ENCODE assay signal across 20 cellular contexts in the genomic region with DNA sequence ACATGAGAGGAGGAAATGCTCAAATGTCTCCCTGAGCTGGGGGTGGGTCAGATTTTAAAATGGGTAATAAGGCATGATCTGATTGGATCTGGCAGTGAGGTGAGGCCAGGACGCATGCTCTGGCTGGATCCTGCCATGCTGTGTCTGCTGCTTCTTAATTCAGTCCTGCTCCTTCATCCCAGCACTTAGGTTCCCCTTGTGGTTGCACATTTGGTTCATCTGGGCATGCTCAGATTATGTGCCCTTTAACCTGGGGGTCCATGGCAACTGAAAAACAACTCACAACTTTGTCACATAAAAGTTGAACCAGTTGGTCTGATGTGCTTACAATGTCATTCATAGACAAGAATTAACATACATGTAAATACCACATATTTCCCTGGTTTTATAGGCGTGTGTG.
"Had no signal": no experiment of that assay in that cellular context is flagged by ENCODE, and none has a peak within 500 bp of the region (broad histone marks: within the 10 kb centered on the region; RNA-seq: fewer than 3 reads in every experiment).

No MANE protein-coding gene starts in this region.

- H3K27ac Mint-ChIP-seq: activated CD4-positive, alpha-beta T cell treated with anti-CD3 and anti-CD28 coated beads for 36 hours; activated CD8-positive, alpha-beta T cell treated with anti-CD3 and anti-CD28 coated beads for 36 hours; activated naive CD4-positive, alpha-beta T cell treated with anti-CD3 and anti-CD28 coated beads, Interleukin-2, amount 50 U/mL, for 24 hours; naive thymus-derived CD4-positive, alpha-beta T cell; progenitor cell of endocrine pancreas; stimulated activated naive CD8-positive, alpha-beta T cell treated with anti-CD3 and anti-CD28 coated beads, Interleukin-15, Interleukin-2, amounts not matched to agents 100 ng/mL and 50 ng/mL, for 24 hours; type B pancreatic cell had no signal

- H3K9me3 ChIP-seq: adrenal gland, gastroesophageal sphincter, right lobe of liver, suprapubic skin had no signal

- H3K4me1 Mint-ChIP-seq: activated CD4-positive, alpha-beta T cell treated with anti-CD3 and anti-CD28 coated beads for 36 hours had no signal

- ATAC-seq: activated CD4-positive, alpha-beta T cell treated with anti-CD3 and anti-CD28 coated beads for 36 hours; activated CD8-positive, alpha-beta T cell treated with anti-CD3 and anti-CD28 coated beads for 36 hours; activated T-cell treated with anti-CD3 and anti-CD28 coated beads, Interleukin-2, amount 50 U/mL, for 4 hours; gastroesophageal sphincter; left colon; naive thymus-derived CD4-positive, alpha-beta T cell; right lobe of liver had no signal

- H3K4me1 ChIP-seq: right lobe of liver had no signal

- H3K36me3 ChIP-seq: adrenal gland, gastroesophageal sphincter, right lobe of liver, suprapubic skin, WERI-Rb-1 had no signal

- H3K4me3 ChIP-seq: adrenal gland, gastroesophageal sphincter, lung, right lobe of liver, smooth muscle cell, suprapubic skin had no signal

- H3K4me3 Mint-ChIP-seq: activated CD4-positive, alpha-beta T cell treated with anti-CD3 and anti-CD28 coated beads for 36 hours; activated CD8-positive, alpha-beta T cell treated with anti-CD3 and anti-CD28 coated beads for 36 hours; activated naive CD4-positive, alpha-beta T cell treated with anti-CD3 and anti-CD28 coated beads, Interleukin-2, amount 50 U/mL, for 24 hours; activated T-cell treated with anti-CD3 and anti-CD28 coated beads, Interleukin-2, amount 50 U/mL, for 4 hours; naive thymus-derived CD4-positive, alpha-beta T cell; stimulated activated naive CD8-positive, alpha-beta T cell treated with anti-CD3 and anti-CD28 coated beads, Interleukin-15, Interleukin-2, amounts not matched to agents 100 ng/mL and 50 ng/mL, for 24 hours; type B pancreatic cell had no signal

- H3K9me3 Mint-ChIP-seq: activated CD8-positive, alpha-beta T cell treated with anti-CD3 and anti-CD28 coated beads for 36 hours; activated naive CD4-positive, alpha-beta T cell treated with anti-CD3 and anti-CD28 coated beads, Interleukin-2, amount 50 U/mL, for 24 hours; activated T-cell treated with anti-CD3 and anti-CD28 coated beads, Interleukin-2, amount 50 U/mL, for 4 hours; stimulated activated naive CD8-positive, alpha-beta T cell treated with anti-CD3 and anti-CD28 coated beads, Interleukin-15, Interleukin-2, amounts not matched to agents 100 ng/mL and 50 ng/mL, for 24 hours; type B pancreatic cell had no signal

- H3K27me3 ChIP-seq: adrenal gland, gastroesophageal sphincter, right lobe of liver, suprapubic skin had no signal

- DNase-seq: activated CD4-positive, alpha-beta T cell treated with anti-CD3 and anti-CD28 coated beads for 36 hours; activated CD8-positive, alpha-beta T cell treated with anti-CD3 and anti-CD28 coated beads for 36 hours; activated effector memory CD4-positive, alpha-beta T cell treated with Interleukin-2 at 50 U/mL for 16 hours; activated T-cell treated with anti-CD3 and anti-CD28 coated beads, Interleukin-2, amount 50 U/mL, for 4 hours; adrenal gland; left colon; naive thymus-derived CD4-positive, alpha-beta T cell; nucleus accumbens; right lobe of liver; T-helper 1 cell; T1000; WERI-Rb-1 had no signal

- H3K27me3 Mint-ChIP-seq: activated CD8-positive, alpha-beta T cell treated with anti-CD3 and anti-CD28 coated beads for 36 hours; activated naive CD4-positive, alpha-beta T cell treated with anti-CD3 and anti-CD28 coated beads, Interleukin-2, amount 50 U/mL, for 24 hours; stimulated activated naive CD8-positive, alpha-beta T cell treated with anti-CD3 and anti-CD28 coated beads, Interleukin-15, Interleukin-2, amounts not matched to agents 100 ng/mL and 50 ng/mL, for 24 hours; type B pancreatic cell had no signal

- H3K27ac ChIP-seq: adrenal gland, gastroesophageal sphincter, right lobe of liver, suprapubic skin, WERI-Rb-1 had no signal

- H3K36me3 Mint-ChIP-seq: activated naive CD4-positive, alpha-beta T cell treated with anti-CD3 and anti-CD28 coated beads, Interleukin-2, amount 50 U/mL, for 24 hours; naive thymus-derived CD4-positive, alpha-beta T cell; type B pancreatic cell had no signal
